Comparison of ENCODE assay signal across 22 cellular contexts in the genomic region with DNA sequence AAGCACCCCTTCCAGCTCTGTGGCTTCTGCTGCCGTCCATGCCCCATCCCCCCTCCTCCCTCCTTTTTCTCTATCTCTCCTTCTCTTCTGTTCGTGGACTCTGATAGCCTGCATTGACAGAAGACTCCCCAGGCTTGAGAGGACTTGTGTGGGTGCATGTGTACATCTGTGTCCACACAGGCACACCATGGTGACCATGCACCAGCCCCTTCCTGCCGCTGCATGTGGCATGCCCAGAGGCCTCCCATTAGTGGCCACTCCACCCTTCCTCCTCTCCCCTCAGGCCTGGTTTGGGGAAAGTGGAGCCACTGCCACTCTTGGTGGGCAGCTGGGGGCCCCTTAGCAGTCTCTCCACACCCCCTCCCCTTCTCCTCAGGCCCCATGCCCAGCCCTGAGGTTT.
DNase-seq lines count a peak whose midpoint lies in the region; ATAC-seq lines count a peak whose summit lies in the region.
"Had no signal": no experiment of that assay in that cellular context is flagged by ENCODE, and none has a peak within 500 bp of the region (broad histone marks: within the 10 kb centered on the region; RNA-seq: fewer than 3 reads in every experiment).

No MANE protein-coding gene starts in this region.

- no peak overlapping the region for H3K4me3 Mint-ChIP-seq in stimulated activated naive CD8-positive, alpha-beta T cell treated with anti-CD3 and anti-CD28 coated beads, Interleukin-15, Interleukin-2, amounts not matched to agents 100 ng/mL and 50 ng/mL, for 24 hours
- no peak overlapping the region for H3K4me3 Mint-ChIP-seq in central memory CD8-positive, alpha-beta T cell
- H3K4me3 Mint-ChIP-seq: CD8-positive, alpha-beta T cell had no signal

- H3K9me3 Mint-ChIP-seq in stimulated activated naive CD8-positive, alpha-beta T cell treated with anti-CD3 and anti-CD28 coated beads, Interleukin-15, Interleukin-2, amounts not matched to agents 100 ng/mL and 50 ng/mL, for 24 hours = peaks cover 2% of the 10 kb centered on the region
- H3K9me3 Mint-ChIP-seq in central memory CD8-positive, alpha-beta T cell = peaks cover 1% of the 10 kb centered on the region

- H3K27ac Mint-ChIP-seq in stimulated activated naive CD8-positive, alpha-beta T cell treated with anti-CD3 and anti-CD28 coated beads, Interleukin-15, Interleukin-2, amounts not matched to agents 100 ng/mL and 50 ng/mL, for 24 hours = peak overlapping the region; percentile 21
- peak overlapping the region; percentile 54 for H3K27ac Mint-ChIP-seq in central memory CD8-positive, alpha-beta T cell (ENCODE audit: low read depth)
- H3K27ac Mint-ChIP-seq: CD8-positive, alpha-beta T cell had no signal

- no peaks in the 10 kb centered on the region for H3K27me3 Mint-ChIP-seq in stimulated activated naive CD8-positive, alpha-beta T cell treated with anti-CD3 and anti-CD28 coated beads, Interleukin-15, Interleukin-2, amounts not matched to agents 100 ng/mL and 50 ng/mL, for 24 hours
- H3K27me3 Mint-ChIP-seq in central memory CD8-positive, alpha-beta T cell = peaks cover 8% of the 10 kb centered on the region

- peaks cover 30% of the 10 kb centered on the region for H3K4me1 Mint-ChIP-seq in stimulated activated naive CD8-positive, alpha-beta T cell treated with anti-CD3 and anti-CD28 coated beads, Interleukin-15, Interleukin-2, amounts not matched to agents 100 ng/mL and 50 ng/mL, for 24 hours (ENCODE audit: low read depth)
- H3K4me1 Mint-ChIP-seq in central memory CD8-positive, alpha-beta T cell = peaks cover 44% of the 10 kb centered on the region

- ATAC-seq in stimulated activated naive CD8-positive, alpha-beta T cell treated with anti-CD3 and anti-CD28 coated beads, Interleukin-15, Interleukin-2, amounts not matched to agents 100 U/mL and 50 U/mL, for 24 hours = no peak
- no peak for ATAC-seq in central memory CD8-positive, alpha-beta T cell (replicated peaks; ENCODE audit: extremely low read depth, poor library complexity, severe bottlenecking)
- ATAC-seq: CD8-positive, alpha-beta T cell; K562; Right ventricle myocardium inferior; SK-N-SH treated with all-trans-retinoic acid at 6 μM for 48 hours had no signal

- no peaks in the 10 kb centered on the region for H3K36me3 Mint-ChIP-seq in stimulated activated naive CD8-positive, alpha-beta T cell treated with anti-CD3 and anti-CD28 coated beads, Interleukin-15, Interleukin-2, amounts not matched to agents 100 ng/mL and 50 ng/mL, for 24 hours (ENCODE audit: low read depth)
- peaks cover 2% of the 10 kb centered on the region for H3K36me3 Mint-ChIP-seq in central memory CD8-positive, alpha-beta T cell (ENCODE audit: insufficient read depth)

- DNase-seq in stimulated activated naive CD8-positive, alpha-beta T cell treated with anti-CD3 and anti-CD28 coated beads, Interleukin-15, Interleukin-2, amounts not matched to agents 100 U/mL and 50 U/mL, for 24 hours = no peak
- no peak for DNase-seq in central memory CD8-positive, alpha-beta T cell (ENCODE audit: low spot score in 2 of 2)
- DNase-seq in islet precursor cell (peak; percentile 34), HUDEP-2 (lab: John Stamatoyannopoulos, UW; ENCODE audit: unreplicated experiment in 76 of 76) (no peak), NCI-H1105 (lab: John Stamatoyannopoulos, UW) (no peak), HCEC 1CT (no peak)
- no peak for DNase-seq in activated CD4-positive, alpha-beta T cell treated with anti-CD3 and anti-CD28 coated beads, Interleukin-2, amount 50 U/mL, for 1 hour
- DNase-seq: DMS79 treated with DMSO at 0.1 percent for 48 hours, GF-D8, MV-4-11, NCI-H1105 treated with DMSO at 0.1 percent for 48 hours, NCI-H146, NCI-H2029, NCI-H446, NCI-H526, PC-9, SJCRH30 had no signal
